8 cellular contexts compared by ENCODE assay signal in genomic region chr6:83860347-83860731, GRCh38. TPM values are rescaled to one million over a fixed set of nuclear protein-coding genes. Genes with fewer than 3 reads are reported as not detected.
DNase-seq lines count a peak whose midpoint lies in the region; ATAC-seq and TF ChIP-seq lines count a peak whose summit lies in the region.

No MANE protein-coding gene starts in this region.

- DNase-seq in T-helper 1 cell: no peak
- no peak for DNase-seq in SK-N-MC (ENCODE audit: low read depth, low spot score)
- no peak for DNase-seq in foreskin keratinocyte
- no peak for DNase-seq in stimulated activated effector memory CD8-positive, alpha-beta T cell treated with anti-CD3 and anti-CD28 coated beads, Interleukin-12 subunit alpha, Interleukin-12 subunit beta, amount 100 ng/mL, for 72 hours (ENCODE audit: low spot score in 2 of 2)
- DNase-seq in NCI-H82 treated with DMSO at 0.1 percent for 48 hours (lab: John Stamatoyannopoulos, UW; ENCODE audit: unreplicated experiment): no peak
- DNase-seq in DMS 273 treated with DMSO at 0.1 percent for 48 hours (lab: John Stamatoyannopoulos, UW): no peak

- no peaks in the 10 kb centered on the region for H3K27me3 ChIP-seq in foreskin keratinocyte

- H3K27ac ChIP-seq in SK-N-MC (no peak overlapping the region), foreskin keratinocyte (peak overlapping the region; percentile 80)

- H3K36me3 Mint-ChIP-seq in T-helper 1 cell treated with Interleukin-12 subunit alpha and Interleukin-12 subunit beta and Interleukin-4 antibody, amounts not matched to agents 30 μg/mL and 1 μg/mL, for 36 hours (ENCODE audit: low read depth): peaks cover 5% of the 10 kb centered on the region
- peaks cover 27% of the 10 kb centered on the region for H3K36me3 Mint-ChIP-seq in stimulated activated effector memory CD8-positive, alpha-beta T cell treated with anti-CD3 and anti-CD28 coated beads, Interleukin-12 subunit alpha, Interleukin-12 subunit beta, amount 100 ng/mL, for 72 hours

- TF ChIP-seq CTCF in foreskin keratinocyte (conservative IDR thresholded peaks at IDR 0.05): no peak

- no peaks in the 10 kb centered on the region for H3K9me3 ChIP-seq in SK-N-MC (ENCODE audit: low read depth, low read length)

- H3K9ac ChIP-seq in SK-N-MC (ENCODE audit: insufficient read length): peak overlapping the region; percentile 70

- peak overlapping the region; percentile 91 for H3K27ac Mint-ChIP-seq in T-helper 1 cell treated with Interleukin-12 subunit alpha and Interleukin-12 subunit beta and Interleukin-4 antibody, amounts not matched to agents 30 μg/mL and 1 μg/mL, for 36 hours
- peak overlapping the region; percentile 89 for H3K27ac Mint-ChIP-seq in stimulated activated effector memory CD8-positive, alpha-beta T cell treated with anti-CD3 and anti-CD28 coated beads, Interleukin-12 subunit alpha, Interleukin-12 subunit beta, amount 100 ng/mL, for 72 hours

- peaks cover 23% of the 10 kb centered on the region for H3K4me1 Mint-ChIP-seq in T-helper 1 cell treated with Interleukin-12 subunit alpha and Interleukin-12 subunit beta and Interleukin-4 antibody, amounts not matched to agents 30 μg/mL and 1 μg/mL, for 36 hours (ENCODE audit: low read depth)
- peaks cover 33% of the 10 kb centered on the region for H3K4me1 Mint-ChIP-seq in stimulated activated effector memory CD8-positive, alpha-beta T cell treated with anti-CD3 and anti-CD28 coated beads, Interleukin-12 subunit alpha, Interleukin-12 subunit beta, amount 100 ng/mL, for 72 hours

- no peaks in the 10 kb centered on the region for H3K9me3 Mint-ChIP-seq in T-helper 1 cell treated with Interleukin-12 subunit alpha and Interleukin-12 subunit beta and Interleukin-4 antibody, amounts not matched to agents 30 μg/mL and 1 μg/mL, for 36 hours
- H3K9me3 Mint-ChIP-seq in stimulated activated effector memory CD8-positive, alpha-beta T cell treated with anti-CD3 and anti-CD28 coated beads, Interleukin-12 subunit alpha, Interleukin-12 subunit beta, amount 100 ng/mL, for 72 hours: no peaks in the 10 kb centered on the region

- peak overlapping the region; percentile 89 for H3K4me3 ChIP-seq in SK-N-MC

- peaks cover 13% of the 10 kb centered on the region for H3K27me3 Mint-ChIP-seq in T-helper 1 cell treated with Interleukin-12 subunit alpha and Interleukin-12 subunit beta and Interleukin-4 antibody, amounts not matched to agents 30 μg/mL and 1 μg/mL, for 36 hours (ENCODE audit: low read depth)

- peak overlapping the region; percentile 99 for H3K4me3 Mint-ChIP-seq in T-helper 1 cell treated with Interleukin-12 subunit alpha and Interleukin-12 subunit beta and Interleukin-4 antibody, amounts not matched to agents 30 μg/mL and 1 μg/mL, for 36 hours
- H3K4me3 Mint-ChIP-seq in stimulated activated effector memory CD8-positive, alpha-beta T cell treated with anti-CD3 and anti-CD28 coated beads, Interleukin-12 subunit alpha, Interleukin-12 subunit beta, amount 100 ng/mL, for 72 hours: peak overlapping the region; percentile 94

- H3K36me3 ChIP-seq in SK-N-MC (ENCODE audit: insufficient read depth, low read length): no peaks in the 10 kb centered on the region

- H3K4me1 ChIP-seq in foreskin keratinocyte: peaks cover 9% of the 10 kb centered on the region

- ATAC-seq in foreskin keratinocyte (no peak), GM21529 (IDR thresholded peaks at IDR 0.05; ENCODE audit: unreplicated experiment) (no peak)
- no peak for ATAC-seq in stimulated activated effector memory CD8-positive, alpha-beta T cell treated with anti-CD3 and anti-CD28 coated beads, Interleukin-12 subunit alpha, Interleukin-12 subunit beta, amount 100 ng/mL, for 72 hours

RNA-seq across cellular contexts. Expression of gene CYB5R4, which starts 0.8 kb away (rescaled TPM):
- 20.1 and 25.7 TPM in 2 replicates for total RNA-seq in foreskin keratinocyte
- polyA plus RNA-seq in foreskin keratinocyte: 7.5 and 13.4 TPM in 2 replicates

RNA-seq across cellular contexts. Expression of gene RIPPLY2, which starts 7.2 kb away (rescaled TPM):
- 0.65 and 1.8 TPM in 2 replicates for total RNA-seq in foreskin keratinocyte
- polyA plus RNA-seq in foreskin keratinocyte: 1.5 and 2.2 TPM in 2 replicates
